Comparison of ENCODE assay signal across 2 cellular contexts in genomic region chrX:10582215-10582733, GRCh38.
TF ChIP-seq lines count a peak whose summit lies in the region.

No MANE protein-coding gene starts in this region.

TF ChIP-seq in liver, 16 proteins besides CTCF, POLR2A, EP300 and RAD21:
- no peak for TF ChIP-seq TAF1 (conservative IDR thresholded peaks at IDR 0.05)
- no peak for TF ChIP-seq NR2F2 (IDR thresholded peaks at IDR 0.05)
- no peak for TF ChIP-seq FOXA1 (IDR thresholded peaks at IDR 0.05)
- peak in 1 of 2 donors; percentile 61 for TF ChIP-seq JUND (IDR thresholded peaks at IDR 0.05)
- TF ChIP-seq, protein P1, sequence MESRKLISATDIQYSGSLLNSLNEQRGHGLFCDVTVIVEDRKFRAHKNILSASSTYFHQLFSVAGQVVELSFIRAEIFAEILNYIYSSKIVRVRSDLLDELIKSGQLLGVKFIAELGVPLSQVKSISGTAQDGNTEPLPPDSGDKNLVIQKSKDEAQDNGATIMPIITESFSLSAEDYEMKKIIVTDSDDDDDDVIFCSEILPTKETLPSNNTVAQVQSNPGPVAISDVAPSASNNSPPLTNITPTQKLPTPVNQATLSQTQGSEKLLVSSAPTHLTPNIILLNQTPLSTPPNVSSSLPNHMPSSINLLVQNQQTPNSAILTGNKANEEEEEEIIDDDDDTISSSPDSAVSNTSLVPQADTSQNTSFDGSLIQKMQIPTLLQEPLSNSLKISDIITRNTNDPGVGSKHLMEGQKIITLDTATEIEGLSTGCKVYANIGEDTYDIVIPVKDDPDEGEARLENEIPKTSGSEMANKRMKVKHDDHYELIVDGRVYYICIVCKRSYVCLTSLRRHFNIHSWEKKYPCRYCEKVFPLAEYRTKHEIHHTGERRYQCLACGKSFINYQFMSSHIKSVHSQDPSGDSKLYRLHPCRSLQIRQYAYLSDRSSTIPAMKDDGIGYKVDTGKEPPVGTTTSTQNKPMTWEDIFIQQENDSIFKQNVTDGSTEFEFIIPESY (IDR thresholded peaks at IDR 0.05) = no peak
- TF ChIP-seq HNF4A (conservative IDR thresholded peaks at IDR 0.05) = peak; percentile 58 to 60
- TF ChIP-seq EGR1 (IDR thresholded peaks at IDR 0.05; ENCODE audit: low read depth in 2 of 2) = peak in 1 of 2 donors; percentile 33
- TF ChIP-seq, protein P2, sequence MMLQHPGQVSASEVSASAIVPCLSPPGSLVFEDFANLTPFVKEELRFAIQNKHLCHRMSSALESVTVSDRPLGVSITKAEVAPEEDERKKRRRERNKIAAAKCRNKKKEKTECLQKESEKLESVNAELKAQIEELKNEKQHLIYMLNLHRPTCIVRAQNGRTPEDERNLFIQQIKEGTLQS (IDR thresholded peaks at IDR 0.05) = peak; percentile 39
- no peak for TF ChIP-seq FOXA2 (IDR thresholded peaks at IDR 0.05)
- peak; percentile 57 for TF ChIP-seq SP1 (IDR thresholded peaks at IDR 0.05)
- no peak for TF ChIP-seq HNF4G (IDR thresholded peaks at IDR 0.05)
- TF ChIP-seq MAX (IDR thresholded peaks at IDR 0.05) = no peak
- TF ChIP-seq, protein P3, sequence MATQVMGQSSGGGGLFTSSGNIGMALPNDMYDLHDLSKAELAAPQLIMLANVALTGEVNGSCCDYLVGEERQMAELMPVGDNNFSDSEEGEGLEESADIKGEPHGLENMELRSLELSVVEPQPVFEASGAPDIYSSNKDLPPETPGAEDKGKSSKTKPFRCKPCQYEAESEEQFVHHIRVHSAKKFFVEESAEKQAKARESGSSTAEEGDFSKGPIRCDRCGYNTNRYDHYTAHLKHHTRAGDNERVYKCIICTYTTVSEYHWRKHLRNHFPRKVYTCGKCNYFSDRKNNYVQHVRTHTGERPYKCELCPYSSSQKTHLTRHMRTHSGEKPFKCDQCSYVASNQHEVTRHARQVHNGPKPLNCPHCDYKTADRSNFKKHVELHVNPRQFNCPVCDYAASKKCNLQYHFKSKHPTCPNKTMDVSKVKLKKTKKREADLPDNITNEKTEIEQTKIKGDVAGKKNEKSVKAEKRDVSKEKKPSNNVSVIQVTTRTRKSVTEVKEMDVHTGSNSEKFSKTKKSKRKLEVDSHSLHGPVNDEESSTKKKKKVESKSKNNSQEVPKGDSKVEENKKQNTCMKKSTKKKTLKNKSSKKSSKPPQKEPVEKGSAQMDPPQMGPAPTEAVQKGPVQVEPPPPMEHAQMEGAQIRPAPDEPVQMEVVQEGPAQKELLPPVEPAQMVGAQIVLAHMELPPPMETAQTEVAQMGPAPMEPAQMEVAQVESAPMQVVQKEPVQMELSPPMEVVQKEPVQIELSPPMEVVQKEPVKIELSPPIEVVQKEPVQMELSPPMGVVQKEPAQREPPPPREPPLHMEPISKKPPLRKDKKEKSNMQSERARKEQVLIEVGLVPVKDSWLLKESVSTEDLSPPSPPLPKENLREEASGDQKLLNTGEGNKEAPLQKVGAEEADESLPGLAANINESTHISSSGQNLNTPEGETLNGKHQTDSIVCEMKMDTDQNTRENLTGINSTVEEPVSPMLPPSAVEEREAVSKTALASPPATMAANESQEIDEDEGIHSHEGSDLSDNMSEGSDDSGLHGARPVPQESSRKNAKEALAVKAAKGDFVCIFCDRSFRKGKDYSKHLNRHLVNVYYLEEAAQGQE (IDR thresholded peaks at IDR 0.05) = no peak
- TF ChIP-seq RXRA (IDR thresholded peaks at IDR 0.05) = peak; percentile 52 to 66
- no peak for TF ChIP-seq YY1 (IDR thresholded peaks at IDR 0.05)
- no peak for TF ChIP-seq GABPA (IDR thresholded peaks at IDR 0.05 in 1 of 2, conservative IDR thresholded peaks at IDR 0.05 in 1 of 2)
TF ChIP-seq in liver: peak in this region for 6.

TF ChIP-seq in HepG2, 621 proteins besides CTCF, POLR2A, EP300 and RAD21:
- no peak for TF ChIP-seq TSC22D2 (CRISPR knock-in tag; IDR thresholded peaks at IDR 0.05; ENCODE audit: borderline replicate concordance)
- no peak for TF ChIP-seq ZNF205 (CRISPR knock-in tag; IDR thresholded peaks at IDR 0.05)
- TF ChIP-seq ARID3A (IDR thresholded peaks at IDR 0.05; ENCODE audit: low read depth, low read length) = no peak
- no peak for TF ChIP-seq IRX3 (CRISPR knock-in tag; IDR thresholded peaks at IDR 0.05; ENCODE audit: borderline replicate concordance, low read depth)
- TF ChIP-seq, protein P4, sequence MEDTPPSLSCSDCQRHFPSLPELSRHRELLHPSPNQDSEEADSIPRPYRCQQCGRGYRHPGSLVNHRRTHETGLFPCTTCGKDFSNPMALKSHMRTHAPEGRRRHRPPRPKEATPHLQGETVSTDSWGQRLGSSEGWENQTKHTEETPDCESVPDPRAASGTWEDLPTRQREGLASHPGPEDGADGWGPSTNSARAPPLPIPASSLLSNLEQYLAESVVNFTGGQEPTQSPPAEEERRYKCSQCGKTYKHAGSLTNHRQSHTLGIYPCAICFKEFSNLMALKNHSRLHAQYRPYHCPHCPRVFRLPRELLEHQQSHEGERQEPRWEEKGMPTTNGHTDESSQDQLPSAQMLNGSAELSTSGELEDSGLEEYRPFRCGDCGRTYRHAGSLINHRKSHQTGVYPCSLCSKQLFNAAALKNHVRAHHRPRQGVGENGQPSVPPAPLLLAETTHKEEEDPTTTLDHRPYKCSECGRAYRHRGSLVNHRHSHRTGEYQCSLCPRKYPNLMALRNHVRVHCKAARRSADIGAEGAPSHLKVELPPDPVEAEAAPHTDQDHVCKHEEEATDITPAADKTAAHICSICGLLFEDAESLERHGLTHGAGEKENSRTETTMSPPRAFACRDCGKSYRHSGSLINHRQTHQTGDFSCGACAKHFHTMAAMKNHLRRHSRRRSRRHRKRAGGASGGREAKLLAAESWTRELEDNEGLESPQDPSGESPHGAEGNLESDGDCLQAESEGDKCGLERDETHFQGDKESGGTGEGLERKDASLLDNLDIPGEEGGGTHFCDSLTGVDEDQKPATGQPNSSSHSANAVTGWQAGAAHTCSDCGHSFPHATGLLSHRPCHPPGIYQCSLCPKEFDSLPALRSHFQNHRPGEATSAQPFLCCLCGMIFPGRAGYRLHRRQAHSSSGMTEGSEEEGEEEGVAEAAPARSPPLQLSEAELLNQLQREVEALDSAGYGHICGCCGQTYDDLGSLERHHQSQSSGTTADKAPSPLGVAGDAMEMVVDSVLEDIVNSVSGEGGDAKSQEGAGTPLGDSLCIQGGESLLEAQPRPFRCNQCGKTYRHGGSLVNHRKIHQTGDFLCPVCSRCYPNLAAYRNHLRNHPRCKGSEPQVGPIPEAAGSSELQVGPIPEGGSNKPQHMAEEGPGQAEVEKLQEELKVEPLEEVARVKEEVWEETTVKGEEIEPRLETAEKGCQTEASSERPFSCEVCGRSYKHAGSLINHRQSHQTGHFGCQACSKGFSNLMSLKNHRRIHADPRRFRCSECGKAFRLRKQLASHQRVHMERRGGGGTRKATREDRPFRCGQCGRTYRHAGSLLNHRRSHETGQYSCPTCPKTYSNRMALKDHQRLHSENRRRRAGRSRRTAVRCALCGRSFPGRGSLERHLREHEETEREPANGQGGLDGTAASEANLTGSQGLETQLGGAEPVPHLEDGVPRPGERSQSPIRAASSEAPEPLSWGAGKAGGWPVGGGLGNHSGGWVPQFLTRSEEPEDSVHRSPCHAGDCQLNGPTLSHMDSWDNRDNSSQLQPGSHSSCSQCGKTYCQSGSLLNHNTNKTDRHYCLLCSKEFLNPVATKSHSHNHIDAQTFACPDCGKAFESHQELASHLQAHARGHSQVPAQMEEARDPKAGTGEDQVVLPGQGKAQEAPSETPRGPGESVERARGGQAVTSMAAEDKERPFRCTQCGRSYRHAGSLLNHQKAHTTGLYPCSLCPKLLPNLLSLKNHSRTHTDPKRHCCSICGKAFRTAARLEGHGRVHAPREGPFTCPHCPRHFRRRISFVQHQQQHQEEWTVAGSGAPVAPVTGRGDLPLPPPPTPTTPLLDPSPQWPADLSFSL (CRISPR knock-in tag; IDR thresholded peaks at IDR 0.05) = no peak
- no peak for TF ChIP-seq HMGXB3 (CRISPR knock-in tag; IDR thresholded peaks at IDR 0.05; ENCODE audit: borderline replicate concordance)
- no peak for TF ChIP-seq TCF12 (IDR thresholded peaks at IDR 0.05)
- no peak for TF ChIP-seq TCF12 (CRISPR knock-in tag; IDR thresholded peaks at IDR 0.05)
- no peak for TF ChIP-seq ESRRA (CRISPR knock-in tag; IDR thresholded peaks at IDR 0.05; ENCODE audit: low read depth)
- TF ChIP-seq, protein P5, sequence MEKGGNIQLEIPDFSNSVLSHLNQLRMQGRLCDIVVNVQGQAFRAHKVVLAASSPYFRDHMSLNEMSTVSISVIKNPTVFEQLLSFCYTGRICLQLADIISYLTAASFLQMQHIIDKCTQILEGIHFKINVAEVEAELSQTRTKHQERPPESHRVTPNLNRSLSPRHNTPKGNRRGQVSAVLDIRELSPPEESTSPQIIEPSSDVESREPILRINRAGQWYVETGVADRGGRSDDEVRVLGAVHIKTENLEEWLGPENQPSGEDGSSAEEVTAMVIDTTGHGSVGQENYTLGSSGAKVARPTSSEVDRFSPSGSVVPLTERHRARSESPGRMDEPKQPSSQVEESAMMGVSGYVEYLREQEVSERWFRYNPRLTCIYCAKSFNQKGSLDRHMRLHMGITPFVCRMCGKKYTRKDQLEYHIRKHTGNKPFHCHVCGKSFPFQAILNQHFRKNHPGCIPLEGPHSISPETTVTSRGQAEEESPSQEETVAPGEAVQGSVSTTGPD (CRISPR knock-in tag; IDR thresholded peaks at IDR 0.05) = no peak
- no peak for TF ChIP-seq MXD4 (CRISPR knock-in tag; IDR thresholded peaks at IDR 0.05)
- no peak for TF ChIP-seq ZNF468 (CRISPR knock-in tag; IDR thresholded peaks at IDR 0.05)
- TF ChIP-seq ZNF761 (CRISPR knock-in tag; conservative IDR thresholded peaks at IDR 0.05) = no peak
- no peak for TF ChIP-seq ZEB1 (IDR thresholded peaks at IDR 0.05; ENCODE audit: insufficient replicate concordance, low read depth)
